19 cellular contexts compared by ENCODE assay signal in genomic region chr15:58293622-58294550, GRCh38.
DNase-seq lines count a peak whose midpoint lies in the region; ATAC-seq and TF ChIP-seq lines count a peak whose summit lies in the region.
"Had no signal": no experiment of that assay in that cellular context is flagged by ENCODE, and none has a peak within 500 bp of the region (broad histone marks: within the 10 kb centered on the region; RNA-seq: fewer than 3 reads in every experiment).

No MANE protein-coding gene starts in this region.

- H4K20me1 ChIP-seq in PC-3 (ENCODE audit: low read length), result no peaks in the 10 kb centered on the region
- H4K20me1 ChIP-seq: BLaER1 treated with 17β-estradiol and CSF1 and Interleukin-3, amounts not matched to agents 10 nM and 100 nM had no signal

- H3K4me1 Mint-ChIP-seq in progenitor cell of endocrine pancreas (ENCODE audit: low read depth), result peaks cover 25% of the 10 kb centered on the region

- no peaks in the 10 kb centered on the region for H3K9me3 ChIP-seq in PC-3 (ENCODE audit: low read length)
- H3K9me3 ChIP-seq in left ventricle myocardium inferior (replicated peaks), result peaks cover 21% of the 10 kb centered on the region

- POLR2A ChIA-PET in PC-3 (lab: Charles Lee; ENCODE audit: unreplicated experiment), result no interaction called here

- H3K9ac ChIP-seq in PC-3 (ENCODE audit: low read length), result no peak overlapping the region
- H3K9ac ChIP-seq: BLaER1 treated with 17β-estradiol and CSF1 and Interleukin-3, amounts not matched to agents 10 nM and 100 nM had no signal

- H2AFZ ChIP-seq in PC-3 (ENCODE audit: low read length), result no peak overlapping the region

- TF ChIP-seq CTCF in PC-3 (conservative IDR thresholded peaks at IDR 0.05; ENCODE audit: low read depth, low read length) (no peak), progenitor cell of endocrine pancreas (IDR thresholded peaks at IDR 0.05; ENCODE audit: unreplicated experiment) (no peak), left ventricle myocardium inferior (IDR thresholded peaks at IDR 0.05; ENCODE audit: borderline replicate concordance) (no peak)

- ATAC-seq in PC-3 (no peak), HG03039 (IDR thresholded peaks at IDR 0.05; ENCODE audit: unreplicated experiment) (no peak), HG03520 (IDR thresholded peaks at IDR 0.05; ENCODE audit: unreplicated experiment) (no peak)
- ATAC-seq: activated CD8-positive, alpha-beta memory T cell treated with anti-CD3 and anti-CD28 coated beads, Interleukin-2, amount 10 ng/mL, durations not matched to agents 7 days and 5 days; effector memory CD8-positive, alpha-beta T cell had no signal

- peaks cover 2% of the 10 kb centered on the region for H3K36me3 Mint-ChIP-seq in progenitor cell of endocrine pancreas (ENCODE audit: insufficient read depth)

- no peaks in the 10 kb centered on the region for H3K79me2 ChIP-seq in PC-3 (ENCODE audit: low read length)

- no peaks in the 10 kb centered on the region for H3K9me2 ChIP-seq in PC-3 (replicated peaks; ENCODE audit: low read length)

- H3F3A ChIP-seq in PC-3 (ENCODE audit: low read length, unreplicated experiment), result no peaks in the 10 kb centered on the region

- peaks cover 6% of the 10 kb centered on the region for H3K9me3 Mint-ChIP-seq in progenitor cell of endocrine pancreas (ENCODE audit: low read depth)

- CTCF ChIA-PET in PC-3 (lab: Charles Lee), result no interaction called here

- no TSS peak for BruUV-seq in PC-3 (replicated peaks; lab: Mats Ljungman, UMichigan)

- intact Hi-C loops in PC-3 (cut with micrococcal nuclease), result no loop called here
- intact Hi-C loops in left ventricle myocardium inferior (cut with micrococcal nuclease), result no loop called here

- no peaks in the 10 kb centered on the region for H3K27me3 Mint-ChIP-seq in progenitor cell of endocrine pancreas

- no peak overlapping the region for H3K27ac ChIP-seq in PC-3 (ENCODE audit: low read length)
- H3K27ac ChIP-seq in left ventricle myocardium inferior (replicated peaks), result no peak overlapping the region
- H3K27ac ChIP-seq: BLaER1 treated with 17β-estradiol and CSF1 and Interleukin-3, amounts not matched to agents 10 nM and 100 nM had no signal

- DNase-seq in NCI-H1417 (lab: John Stamatoyannopoulos, UW) (peak in 2 of 3 experiments; percentile 40 to 46), NCI-H1417 treated with DMSO at 0.1 percent for 48 hours (lab: John Stamatoyannopoulos, UW) (no peak), NCI-H2107 (lab: John Stamatoyannopoulos, UW) (peak; percentile 37), PC-3 (peak; percentile 6), progenitor cell of endocrine pancreas (ENCODE audit: low spot score, unreplicated experiment) (no peak), left ventricle myocardium inferior (no peak)
- DNase-seq: 8988T; activated CD4-positive, CD25-positive, alpha-beta regulatory T cell; activated CD8-positive, alpha-beta memory T cell treated with anti-CD3 and anti-CD28 coated beads, Interleukin-2, amount 10 ng/mL, durations not matched to agents 7 days and 5 days; effector memory CD8-positive, alpha-beta T cell; H9; Kasumi-1; kidney glomerular epithelial cell; NCI-H1436 treated with DMSO at 0.1 percent for 48 hours; SHP77 had no signal

- H3K36me3 ChIP-seq in PC-3 (ENCODE audit: low read depth, low read length) (no peaks in the 10 kb centered on the region), left ventricle myocardium inferior (no peaks in the 10 kb centered on the region)

- H3K4me1 ChIP-seq in PC-3 (ENCODE audit: insufficient read depth, low read length) (no peaks in the 10 kb centered on the region; the same call in 1 of the 2 replicates), left ventricle myocardium inferior (peaks cover 5% of the 10 kb centered on the region)

- H3K27ac Mint-ChIP-seq in progenitor cell of endocrine pancreas, result peak overlapping the region; percentile 89
- H3K27ac Mint-ChIP-seq: effector memory CD8-positive, alpha-beta T cell; stimulated activated naive CD8-positive, alpha-beta T cell treated with anti-CD3 and anti-CD28 coated beads, Interleukin-15, Interleukin-2, amounts not matched to agents 100 ng/mL and 50 ng/mL, for 24 hours had no signal

- H3K4me3 Mint-ChIP-seq in progenitor cell of endocrine pancreas (ENCODE audit: low read depth), result no peak overlapping the region
- H3K4me3 Mint-ChIP-seq: activated CD8-positive, alpha-beta memory T cell treated with anti-CD3 and anti-CD28 coated beads, Interleukin-2, amount 10 ng/mL, durations not matched to agents 7 days and 5 days; effector memory CD8-positive, alpha-beta T cell; H9; stimulated activated naive CD8-positive, alpha-beta T cell treated with anti-CD3 and anti-CD28 coated beads, Interleukin-15, Interleukin-2, amounts not matched to agents 100 ng/mL and 50 ng/mL, for 24 hours had no signal

- no peak overlapping the region for H3K4me3 ChIP-seq in PC-3 (ENCODE audit: low read length)
- no peak overlapping the region for H3K4me3 ChIP-seq in left ventricle myocardium inferior
- H3K4me3 ChIP-seq: BLaER1 treated with 17β-estradiol and CSF1 and Interleukin-3, amounts not matched to agents 10 nM and 100 nM had no signal

- H3K27me3 ChIP-seq in PC-3 (ENCODE audit: low read length), result no peaks in the 10 kb centered on the region
- H3K27me3 ChIP-seq in left ventricle myocardium inferior (ENCODE audit: low read depth), result no peaks in the 10 kb centered on the region
- H3K27me3 ChIP-seq: BLaER1 treated with 17β-estradiol and CSF1 and Interleukin-3, amounts not matched to agents 10 nM and 100 nM had no signal

- H3K4me2 ChIP-seq in PC-3 (ENCODE audit: low read length), result no peak overlapping the region
- H3K4me2 ChIP-seq: BLaER1 treated with 17β-estradiol and CSF1 and Interleukin-3, amounts not matched to agents 10 nM and 100 nM had no signal

Comparison
In these comparisons a context has a peak if more than half of its experiments do, and no peak if none do; other contexts are left out.
1. DNase-seq: peak in NCI-H1417 (2 of 3), NCI-H2107 (single experiment) and PC-3 (single experiment); none in NCI-H1417 treated with DMSO at 0.1 percent for 48 hours (single experiment), progenitor cell of endocrine pancreas (single experiment) and left ventricle myocardium inferior (single experiment).